Comparison of ENCODE assay signal across 16 cellular contexts in genomic region chr3:60935709-60936108, GRCh38.
A peak's percentile ranks its signal among the peaks of the same experiment; 100 is the strongest.
DNase-seq lines count a peak whose midpoint lies in the region; ATAC-seq and TF ChIP-seq lines count a peak whose summit lies in the region.
"Had no signal": no experiment of that assay in that cellular context is flagged by ENCODE, and none has a peak within 500 bp of the region (broad histone marks: within the 10 kb centered on the region; RNA-seq: fewer than 3 reads in every experiment).

No MANE protein-coding gene starts in this region.

- H3K4me1 Mint-ChIP-seq in HFFc6 (ENCODE audit: low read depth) (peaks cover 48% of the 10 kb centered on the region), immature natural killer cell (no peaks in the 10 kb centered on the region)

- H3K36me3 ChIP-seq in effector memory CD4-positive, alpha-beta T cell (ENCODE audit: control insufficient read depth, insufficient read depth, low read length), result no peaks in the 10 kb centered on the region
- H3K36me3 ChIP-seq: BE2C had no signal

- CTCF ChIA-PET in AG04449 (lab: Yijun Ruan, JAX), result interaction anchor here (1.0 to 3.8 kb wide), 3 partner anchors 13 to 353 kb away, joined by 3 to 10 read pairs (median 4); no protein-coding TSS in a partner anchor

- peaks cover 17% of the 10 kb centered on the region for H3K4me1 ChIP-seq in foreskin keratinocyte
- H3K4me1 ChIP-seq in effector memory CD4-positive, alpha-beta T cell (ENCODE audit: control insufficient read depth, insufficient read depth, low read length, poor library complexity, severe bottlenecking), result no peaks in the 10 kb centered on the region
- H3K4me1 ChIP-seq: BE2C, psoas muscle had no signal

- no peaks in the 10 kb centered on the region for H3K9me3 ChIP-seq in effector memory CD4-positive, alpha-beta T cell (ENCODE audit: control insufficient read depth, low read length)
- H3K9me3 ChIP-seq: BE2C, psoas muscle had no signal

- no peak overlapping the region for H3K27ac ChIP-seq in foreskin keratinocyte
- H3K27ac ChIP-seq in effector memory CD4-positive, alpha-beta T cell (ENCODE audit: insufficient read depth, low read length, poor library complexity, severe bottlenecking), result no peak overlapping the region
- H3K27ac ChIP-seq: psoas muscle had no signal

- H3K36me3 Mint-ChIP-seq in HFFc6 (ENCODE audit: low read depth), result peaks cover 5% of the 10 kb centered on the region; the same call in 1 of the 2 replicates
- H3K36me3 Mint-ChIP-seq in immature natural killer cell, result no peaks in the 10 kb centered on the region

- peak overlapping the region; percentile 67 for H3K27ac Mint-ChIP-seq in HFFc6
- H3K27ac Mint-ChIP-seq in immature natural killer cell, result no peak overlapping the region
- H3K27ac Mint-ChIP-seq: activated CD4-positive, alpha-beta T cell treated with anti-CD3 and anti-CD28 coated beads for 36 hours had no signal

- H3K4me3 Mint-ChIP-seq in HFFc6 (peak overlapping the region; percentile 50), immature natural killer cell (no peak overlapping the region)
- H3K4me3 Mint-ChIP-seq: activated CD4-positive, alpha-beta T cell treated with anti-CD3 and anti-CD28 coated beads for 36 hours had no signal

- DNase-seq in AG04449 (ENCODE audit: low read depth, low spot score) (peak; percentile 55), HFFc6 (peak; percentile 83), SW480 (ENCODE audit: low spot score) (peak; percentile 3), foreskin keratinocyte (peak; percentile 69 to 84), immature natural killer cell (no peak), Ammon's horn (ENCODE audit: low spot score) (no peak)
- DNase-seq in effector memory CD4-positive, alpha-beta T cell, result no peak
- DNase-seq: activated CD4-positive, alpha-beta T cell treated with anti-CD3 and anti-CD28 coated beads for 36 hours; activated T-cell treated with anti-CD3 and anti-CD28 coated beads, Interleukin-2, amount 50 U/mL, for 48 hours; BE2C; kidney; NCI-H2171; psoas muscle; stimulated activated CD8-positive, alpha-beta memory T cell treated with anti-CD3 and anti-CD28 coated beads, Interleukin-4, amount 100 ng/mL, for 48 hours; trophoblast cell had no signal

- ATAC-seq in foreskin keratinocyte, result peak; percentile 99
- no peak for ATAC-seq in GM18858 (IDR thresholded peaks at IDR 0.05; ENCODE audit: unreplicated experiment)
- ATAC-seq: activated CD4-positive, alpha-beta T cell treated with anti-CD3 and anti-CD28 coated beads for 36 hours; psoas muscle had no signal

- POLR2A ChIA-PET in AG04449 (lab: Yijun Ruan, JAX), result no interaction called here

- no peak overlapping the region for H3K4me3 ChIP-seq in AG04449 (ENCODE audit: low read depth, low read length)
- no peak overlapping the region for H3K4me3 ChIP-seq in effector memory CD4-positive, alpha-beta T cell (ENCODE audit: insufficient read depth, low read depth, low read length, poor library complexity, severe bottlenecking)
- H3K4me3 ChIP-seq: psoas muscle had no signal

- no peaks in the 10 kb centered on the region for H3K27me3 ChIP-seq in foreskin keratinocyte
- no peaks in the 10 kb centered on the region for H3K27me3 ChIP-seq in effector memory CD4-positive, alpha-beta T cell (replicated peaks; ENCODE audit: control insufficient read depth, insufficient read depth, low read length, poor library complexity, severe bottlenecking)
- H3K27me3 ChIP-seq: BE2C had no signal

- no peak for TF ChIP-seq CTCF in AG04449 (IDR thresholded peaks at IDR 0.05; ENCODE audit: insufficient read depth, low read length, missing control alignments)
- TF ChIP-seq CTCF in HFFc6 (IDR thresholded peaks at IDR 0.05), result no peak
- TF ChIP-seq CTCF in foreskin keratinocyte (conservative IDR thresholded peaks at IDR 0.05), result no peak

- H3K27me3 Mint-ChIP-seq in HFFc6 (ENCODE audit: insufficient read depth) (no peaks in the 10 kb centered on the region; the same call in 1 of the 2 replicates), immature natural killer cell (ENCODE audit: low read depth in 3 of 3) (peaks cover 0 to 2% (median 2%) of the 10 kb centered on the region in 3 donors)
- H3K27me3 Mint-ChIP-seq: activated CD4-positive, alpha-beta T cell treated with anti-CD3 and anti-CD28 coated beads for 36 hours had no signal

- H3K9me3 Mint-ChIP-seq in HFFc6 (no peaks in the 10 kb centered on the region; the same call in 1 of the 2 replicates), immature natural killer cell (peaks cover 0 to 18% (median 8%) of the 10 kb centered on the region in 6 donors)

Comparison
In these comparisons a context has a peak if more than half of its experiments do, and no peak if none do; other contexts are left out.
1. DNase-seq: peak in AG04449 (single experiment), HFFc6 (single experiment), SW480 (single experiment) and foreskin keratinocyte (2 of 2); none in effector memory CD4-positive, alpha-beta T cell (0 of 3), immature natural killer cell (0 of 3) and Ammon's horn (single experiment).